Comparison of ENCODE assay signal across 9 cellular contexts in the genomic region with DNA sequence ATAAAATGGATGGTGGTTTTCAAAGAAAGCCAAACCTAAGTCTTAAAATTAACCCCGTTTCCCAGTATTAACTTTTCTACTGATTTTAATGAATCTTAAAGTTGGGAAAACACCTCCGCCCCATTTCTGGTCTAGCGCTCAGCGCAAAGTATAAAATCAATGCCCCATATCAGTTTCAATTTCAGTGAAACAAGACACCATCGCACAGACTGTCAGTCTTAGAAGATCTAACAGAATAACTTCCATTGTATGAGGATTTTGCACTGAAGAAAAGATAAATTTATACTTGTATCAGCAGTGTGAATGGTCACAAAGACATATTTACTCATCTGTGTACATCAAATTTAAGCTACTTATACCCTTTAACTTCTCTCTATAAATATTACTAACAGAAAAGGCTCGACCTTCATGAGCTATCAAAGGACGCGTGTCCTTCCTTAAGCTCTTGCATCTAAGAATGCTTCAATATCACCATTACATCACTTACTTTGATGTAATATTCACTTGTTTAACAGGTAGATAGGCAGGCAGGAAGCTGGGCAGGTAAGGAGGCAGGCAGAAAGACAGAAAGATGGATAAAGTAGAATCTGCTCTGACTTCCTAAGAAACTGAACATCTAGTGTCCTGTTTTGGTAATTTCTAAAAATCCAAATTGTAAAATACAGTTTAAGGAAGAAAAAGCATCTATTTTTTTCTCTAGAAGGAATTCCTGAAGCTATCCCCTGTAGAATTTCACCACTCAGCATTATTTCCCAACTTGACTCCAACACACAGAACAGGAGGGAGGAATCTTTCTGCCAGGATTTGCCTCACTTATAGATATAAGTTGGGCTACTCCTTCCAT.
DNase-seq lines count a peak whose midpoint lies in the region; ATAC-seq and TF ChIP-seq lines count a peak whose summit lies in the region.
"Had no signal": no experiment of that assay in that cellular context is flagged by ENCODE, and none has a peak within 500 bp of the region (broad histone marks: within the 10 kb centered on the region; RNA-seq: fewer than 3 reads in every experiment).

No MANE protein-coding gene starts in this region.

- no peak for DNase-seq in SK-N-MC (ENCODE audit: low read depth, low spot score)
- no peak for DNase-seq in heart right ventricle
- DNase-seq in stomach = no peak
- DNase-seq in activated naive CD8-positive, alpha-beta T cell treated with anti-CD3 and anti-CD28 coated beads, Interleukin-2, amount 50 U/mL, for 24 hours = no peak
- no peak for DNase-seq in KBM-7
- DNase-seq: central memory CD4-positive, alpha-beta T cell had no signal

- ATAC-seq in GM19463 (IDR thresholded peaks at IDR 0.05; ENCODE audit: unreplicated experiment) (peak; percentile 63), heart right ventricle (no peak), GM19328 (IDR thresholded peaks at IDR 0.05; ENCODE audit: unreplicated experiment) (no peak), GM18498 (IDR thresholded peaks at IDR 0.05; ENCODE audit: unreplicated experiment) (no peak)
- ATAC-seq in activated naive CD8-positive, alpha-beta T cell treated with anti-CD3 and anti-CD28 coated beads, Interleukin-2, amount 50 U/mL, for 24 hours = no peak

- TF ChIP-seq CTCF in heart right ventricle (IDR thresholded peaks at IDR 0.05) (no peak), stomach (IDR thresholded peaks at IDR 0.05) (no peak)

- H3K36me3 Mint-ChIP-seq in activated naive CD8-positive, alpha-beta T cell treated with anti-CD3 and anti-CD28 coated beads, Interleukin-2, amount 50 U/mL, for 24 hours (ENCODE audit: low read depth) = no peaks in the 10 kb centered on the region

- H3K4me3 ChIP-seq in SK-N-MC = no peak overlapping the region
- H3K4me3 ChIP-seq in heart right ventricle = no peak overlapping the region
- no peak overlapping the region for H3K4me3 ChIP-seq in stomach

- H3K36me3 ChIP-seq in SK-N-MC (ENCODE audit: insufficient read depth, low read length) (no peaks in the 10 kb centered on the region), heart right ventricle (no peaks in the 10 kb centered on the region), stomach (no peaks in the 10 kb centered on the region)

- TF ChIP-seq EP300 in stomach (IDR thresholded peaks at IDR 0.05) = no peak

- H3K4me1 Mint-ChIP-seq in activated naive CD8-positive, alpha-beta T cell treated with anti-CD3 and anti-CD28 coated beads, Interleukin-2, amount 50 U/mL, for 24 hours = peaks cover 6% of the 10 kb centered on the region

- in situ Hi-C loops in KBM-7 (cut with MboI; ENCODE audit: low pct_unique_long_range_greater_than_20kb, low sequenced_read_pairs) = loop anchor here (25.0 kb wide), 1 partner anchor 382 kb away; no protein-coding TSS in a partner anchor

- no peak overlapping the region for H3K9ac ChIP-seq in SK-N-MC (ENCODE audit: insufficient read length)

- no peaks in the 10 kb centered on the region for H3K27me3 ChIP-seq in heart right ventricle
- H3K27me3 ChIP-seq in stomach = no peaks in the 10 kb centered on the region

- no peaks in the 10 kb centered on the region for H3K9me3 ChIP-seq in SK-N-MC (ENCODE audit: low read depth, low read length)
- no peaks in the 10 kb centered on the region for H3K9me3 ChIP-seq in heart right ventricle
- no peaks in the 10 kb centered on the region for H3K9me3 ChIP-seq in stomach

- H3K27ac ChIP-seq in SK-N-MC (0 out of 2 replicates have a peak overlapping the region, but pooled peaks have one; percentile 29), heart right ventricle (peak overlapping the region; percentile 19 to 86 (median 82)), stomach (peak overlapping the region in 4 of 5 donors; percentile 45 to 78 (median 64))

- H3K9me3 Mint-ChIP-seq in activated naive CD8-positive, alpha-beta T cell treated with anti-CD3 and anti-CD28 coated beads, Interleukin-2, amount 50 U/mL, for 24 hours = no peaks in the 10 kb centered on the region

- H3K27me3 Mint-ChIP-seq in activated naive CD8-positive, alpha-beta T cell treated with anti-CD3 and anti-CD28 coated beads, Interleukin-2, amount 50 U/mL, for 24 hours = peaks cover 2% of the 10 kb centered on the region

- 89 to 92% methylated on average over 8 of the region's 8 CpGs for WGBS in heart right ventricle, 2 donors
- 86 to 93% (median 91%) methylated on average over 8 of the region's 8 CpGs for WGBS in stomach, 5 donors

- TF ChIP-seq POLR2A in stomach (IDR thresholded peaks at IDR 0.05) = no peak

- H3K4me3 Mint-ChIP-seq in activated naive CD8-positive, alpha-beta T cell treated with anti-CD3 and anti-CD28 coated beads, Interleukin-2, amount 50 U/mL, for 24 hours = no peak overlapping the region

- no peak overlapping the region for H3K27ac Mint-ChIP-seq in activated naive CD8-positive, alpha-beta T cell treated with anti-CD3 and anti-CD28 coated beads, Interleukin-2, amount 50 U/mL, for 24 hours

- peaks cover 0 to 63% (median 38%) of the 10 kb centered on the region in 9 donors for H3K4me1 ChIP-seq in heart right ventricle
- H3K4me1 ChIP-seq in stomach = peaks cover 0 to 25% (median 12%) of the 10 kb centered on the region in 4 donors

- intact Hi-C loops in heart right ventricle (cut with DNase I) (loop anchor here in 9 of 10 donors (5.0 to 10.0 kb wide), 10 partner anchors 58 to 290 kb away; no protein-coding TSS in a partner anchor), stomach (cut with DNase I; ENCODE audit: low total_unique reads) (no loop called here)

Comparison
In these comparisons a context has a peak if more than half of its experiments do, and no peak if none do; other contexts are left out.
1. H3K27ac ChIP-seq: peak in every context shown above with its lines; median percentile 82 in heart right ventricle; 64 in stomach; 29 in SK-N-MC.